In genomic region chr7:36129048-36129534, GRCh38 we compare ENCODE assay signal across 1 cellular context.
TF ChIP-seq lines count a peak whose summit lies in the region.

No MANE protein-coding gene starts in this region.

TF ChIP-seq in A549, 52 proteins besides CTCF, POLR2A, EP300 and RAD21 (continued from another document):
- TF ChIP-seq, protein P1, sequence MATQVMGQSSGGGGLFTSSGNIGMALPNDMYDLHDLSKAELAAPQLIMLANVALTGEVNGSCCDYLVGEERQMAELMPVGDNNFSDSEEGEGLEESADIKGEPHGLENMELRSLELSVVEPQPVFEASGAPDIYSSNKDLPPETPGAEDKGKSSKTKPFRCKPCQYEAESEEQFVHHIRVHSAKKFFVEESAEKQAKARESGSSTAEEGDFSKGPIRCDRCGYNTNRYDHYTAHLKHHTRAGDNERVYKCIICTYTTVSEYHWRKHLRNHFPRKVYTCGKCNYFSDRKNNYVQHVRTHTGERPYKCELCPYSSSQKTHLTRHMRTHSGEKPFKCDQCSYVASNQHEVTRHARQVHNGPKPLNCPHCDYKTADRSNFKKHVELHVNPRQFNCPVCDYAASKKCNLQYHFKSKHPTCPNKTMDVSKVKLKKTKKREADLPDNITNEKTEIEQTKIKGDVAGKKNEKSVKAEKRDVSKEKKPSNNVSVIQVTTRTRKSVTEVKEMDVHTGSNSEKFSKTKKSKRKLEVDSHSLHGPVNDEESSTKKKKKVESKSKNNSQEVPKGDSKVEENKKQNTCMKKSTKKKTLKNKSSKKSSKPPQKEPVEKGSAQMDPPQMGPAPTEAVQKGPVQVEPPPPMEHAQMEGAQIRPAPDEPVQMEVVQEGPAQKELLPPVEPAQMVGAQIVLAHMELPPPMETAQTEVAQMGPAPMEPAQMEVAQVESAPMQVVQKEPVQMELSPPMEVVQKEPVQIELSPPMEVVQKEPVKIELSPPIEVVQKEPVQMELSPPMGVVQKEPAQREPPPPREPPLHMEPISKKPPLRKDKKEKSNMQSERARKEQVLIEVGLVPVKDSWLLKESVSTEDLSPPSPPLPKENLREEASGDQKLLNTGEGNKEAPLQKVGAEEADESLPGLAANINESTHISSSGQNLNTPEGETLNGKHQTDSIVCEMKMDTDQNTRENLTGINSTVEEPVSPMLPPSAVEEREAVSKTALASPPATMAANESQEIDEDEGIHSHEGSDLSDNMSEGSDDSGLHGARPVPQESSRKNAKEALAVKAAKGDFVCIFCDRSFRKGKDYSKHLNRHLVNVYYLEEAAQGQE (IDR thresholded peaks at IDR 0.05): no peak
- TF ChIP-seq BCL3 (IDR thresholded peaks at IDR 0.05) (0 out of 3 replicates have a peak, but pooled peaks have one; percentile 38), USF2 (IDR thresholded peaks at IDR 0.05) (peak; percentile 42; the same call in 1 of the 2 replicates), FOSB (CRISPR knock-in tag; IDR thresholded peaks at IDR 0.05) (no peak), BHLHE40 (IDR thresholded peaks at IDR 0.05; ENCODE audit: low read depth, low read length) (peak; percentile 66), ZSCAN20 (CRISPR knock-in tag; IDR thresholded peaks at IDR 0.05) (no peak), HOXB5 (CRISPR knock-in tag; IDR thresholded peaks at IDR 0.05) (peak; percentile 61)
- TF ChIP-seq, protein P2, sequence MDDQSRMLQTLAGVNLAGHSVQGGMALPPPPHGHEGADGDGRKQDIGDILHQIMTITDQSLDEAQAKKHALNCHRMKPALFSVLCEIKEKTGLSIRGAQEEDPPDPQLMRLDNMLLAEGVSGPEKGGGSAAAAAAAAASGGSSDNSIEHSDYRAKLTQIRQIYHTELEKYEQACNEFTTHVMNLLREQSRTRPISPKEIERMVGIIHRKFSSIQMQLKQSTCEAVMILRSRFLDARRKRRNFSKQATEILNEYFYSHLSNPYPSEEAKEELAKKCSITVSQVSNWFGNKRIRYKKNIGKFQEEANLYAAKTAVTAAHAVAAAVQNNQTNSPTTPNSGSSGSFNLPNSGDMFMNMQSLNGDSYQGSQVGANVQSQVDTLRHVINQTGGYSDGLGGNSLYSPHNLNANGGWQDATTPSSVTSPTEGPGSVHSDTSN (IDR thresholded peaks at IDR 0.05): no peak
